Comparison of ENCODE assay signal across 20 cellular contexts in genomic region chr3:3260870-3261269, GRCh38.
DNase-seq lines count a peak whose midpoint lies in the region; ATAC-seq lines count a peak whose summit lies in the region.
"Had no signal": no experiment of that assay in that cellular context is flagged by ENCODE, and none has a peak within 500 bp of the region (broad histone marks: within the 10 kb centered on the region; RNA-seq: fewer than 3 reads in every experiment).

No MANE protein-coding gene starts in this region.

- no peaks in the 10 kb centered on the region for H3K36me3 Mint-ChIP-seq in stimulated activated naive B cell treated with anti-CD40 and anti-IgM and Interleukin-4, amounts not matched to agents 10 μg/mL and 1 μg/mL and 100 μg/mL, for 72 hours
- H3K36me3 Mint-ChIP-seq: CD8-positive, alpha-beta T cell had no signal

- H3K4me1 Mint-ChIP-seq in stimulated activated naive B cell treated with anti-CD40 and anti-IgM and Interleukin-4, amounts not matched to agents 10 μg/mL and 1 μg/mL and 100 μg/mL, for 72 hours = peaks cover 0 to 5% of the 10 kb centered on the region in 2 donors
- H3K4me1 Mint-ChIP-seq: H9 had no signal

- ATAC-seq in GM18511 (IDR thresholded peaks at IDR 0.05; ENCODE audit: unreplicated experiment) (peak; percentile 60), GM21786 (IDR thresholded peaks at IDR 0.05; ENCODE audit: unreplicated experiment) (peak; percentile 65), HG03196 (IDR thresholded peaks at IDR 0.05; ENCODE audit: unreplicated experiment) (peak; percentile 72)
- peak; percentile 36 to 62 for ATAC-seq in stimulated activated naive B cell treated with anti-CD40 and anti-IgM and Interleukin-4, amounts not matched to agents 10 μg/mL and 1 μg/mL and 100 μg/mL, for 72 hours (replicated peaks)
- ATAC-seq: CD8-positive, alpha-beta T cell; Panc1 had no signal

- H3K9me3 Mint-ChIP-seq in stimulated activated naive B cell treated with anti-CD40 and anti-IgM and Interleukin-4, amounts not matched to agents 10 μg/mL and 1 μg/mL and 100 μg/mL, for 72 hours = no peaks in the 10 kb centered on the region
- H3K9me3 Mint-ChIP-seq: CD8-positive, alpha-beta T cell; H9 had no signal

- H3K36me3 ChIP-seq in H7 (replicated peaks; ENCODE audit: control insufficient read depth, insufficient read depth, low read length) = no peaks in the 10 kb centered on the region

- H3K27ac Mint-ChIP-seq in stimulated activated naive B cell treated with anti-CD40 and anti-IgM and Interleukin-4, amounts not matched to agents 10 μg/mL and 1 μg/mL and 100 μg/mL, for 72 hours = no peak overlapping the region
- H3K27ac Mint-ChIP-seq: CD8-positive, alpha-beta T cell had no signal

- no peak for DNase-seq in stimulated activated naive B cell treated with anti-CD40 and anti-IgM and Interleukin-4, amounts not matched to agents 10 μg/mL and 1 μg/mL and 100 μg/mL, for 72 hours
- DNase-seq in activated CD4-positive, alpha-beta T cell treated with anti-CD3 and anti-CD28 coated beads for 48 hours = no peak
- DNase-seq in DMS53 treated with DMSO at 0.1 percent for 48 hours (lab: John Stamatoyannopoulos, UW; ENCODE audit: unreplicated experiment) (no peak), H7 (no peak)
- DNase-seq: CD8-positive, alpha-beta T cell; DND-41; GDM1; H9; Kasumi-1; NCI-H187 treated with DMSO at 0.1 percent for 48 hours; NCI-H2171 treated with DMSO at 0.1 percent for 48 hours; NCI-H510A; NCI-H82; Right ventricle myocardium superior; SK-N-SH; T-helper 1 cell had no signal

- H3K27me3 ChIP-seq in H7 (ENCODE audit: control insufficient read depth, insufficient read depth, low read length) = no peaks in the 10 kb centered on the region

- no peak overlapping the region for H3K4me3 Mint-ChIP-seq in stimulated activated naive B cell treated with anti-CD40 and anti-IgM and Interleukin-4, amounts not matched to agents 10 μg/mL and 1 μg/mL and 100 μg/mL, for 72 hours
- H3K4me3 Mint-ChIP-seq: CD8-positive, alpha-beta T cell; H9 had no signal

- H3K27me3 Mint-ChIP-seq in stimulated activated naive B cell treated with anti-CD40 and anti-IgM and Interleukin-4, amounts not matched to agents 10 μg/mL and 1 μg/mL and 100 μg/mL, for 72 hours = no peaks in the 10 kb centered on the region

- H3K4me3 ChIP-seq in H7 (ENCODE audit: insufficient read depth, low read depth, low read length) = no peak overlapping the region
